18 cellular contexts compared by ENCODE assay signal in the genomic region with DNA sequence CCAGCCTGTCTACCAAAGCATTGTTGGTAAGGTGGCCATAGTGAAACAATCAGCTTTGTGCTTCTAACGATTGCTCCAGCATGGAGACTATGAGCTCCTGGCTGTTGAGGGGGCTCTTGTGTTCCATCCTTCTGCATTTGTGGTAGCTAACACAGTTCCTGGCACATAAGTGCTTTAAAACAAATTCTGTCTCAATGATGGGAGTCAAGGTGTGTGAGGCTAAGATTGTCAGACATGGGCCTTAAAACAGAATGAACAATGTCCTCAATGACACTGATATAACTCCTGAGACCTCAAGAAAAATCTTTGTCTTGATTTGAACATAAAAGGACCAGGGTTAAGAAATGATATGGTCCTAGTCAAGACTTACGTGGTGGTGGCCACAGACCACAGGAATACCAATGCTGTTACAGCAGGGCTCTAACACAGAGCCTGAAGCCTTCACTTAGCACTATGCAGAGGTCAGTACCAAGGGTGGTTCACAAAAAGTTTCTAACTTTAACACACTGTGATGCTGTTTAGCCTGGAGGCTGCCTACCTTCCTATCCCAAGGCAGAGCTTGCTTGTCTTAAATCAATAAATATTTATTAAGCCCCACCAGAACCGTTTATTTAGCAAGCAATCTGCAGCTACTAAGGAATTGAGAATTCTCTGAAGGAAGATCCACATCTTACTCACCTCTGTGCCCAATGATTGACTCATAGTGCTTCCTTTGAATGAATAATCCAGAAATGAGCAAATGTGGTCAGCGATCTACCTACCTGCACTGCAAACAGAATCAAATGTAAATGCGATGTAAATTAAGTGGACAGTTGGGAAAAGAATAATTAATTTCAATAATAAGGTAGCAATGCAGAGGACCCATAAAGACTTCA. TPM values are rescaled to one million over a fixed set of nuclear protein-coding genes. Genes with fewer than 3 reads are reported as not detected.
DNase-seq lines count a peak whose midpoint lies in the region; ATAC-seq and FAIRE-seq lines count a peak whose summit lies in the region.
"Had no signal": no experiment of that assay in that cellular context is flagged by ENCODE, and none has a peak within 500 bp of the region (broad histone marks: within the 10 kb centered on the region; RNA-seq: fewer than 3 reads in every experiment).

No MANE protein-coding gene starts in this region.

- WGBS in small intestine, 3 donors: 84 to 92% (median 86%) methylated on average over 5 of the region's 5 CpGs

- H3K36me3 ChIP-seq in small intestine (ENCODE audit: control insufficient read depth in 2 of 2, insufficient read depth in 2 of 2, low read length in 2 of 2): no peaks in the 10 kb centered on the region
- H3K36me3 ChIP-seq: esophagus squamous epithelium, tibial artery had no signal

- DNase-seq in activated CD4-positive, alpha-beta T cell treated with anti-CD3 and anti-CD28 coated beads for 48 hours: peak; percentile 6
- DNase-seq in activated CD4-positive, alpha-beta T cell treated with anti-CD3 and anti-CD28 coated beads, Interleukin-2, amount 50 U/mL, for 4 hours: no peak
- DNase-seq in astrocyte of the hippocampus (ENCODE audit: low read depth, low spot score): peak; percentile 47
- DNase-seq in kidney tubule cell (ENCODE audit: low spot score): peak; percentile 82
- no peak for DNase-seq in small intestine
- no peak for DNase-seq in NCI-H82 (lab: John Stamatoyannopoulos, UW)
- DNase-seq: activated B cell treated with CpG ODN at 0.5 μM for 24 hours, DMS53, esophagus squamous epithelium, H7, mesendoderm, NCI-H1417 treated with DMSO at 0.1 percent for 48 hours, posterior cingulate gyrus, tibial artery had no signal

- no peak overlapping the region for H3K27ac ChIP-seq in small intestine (ENCODE audit: low read depth in 1 of 2, low read length in 1 of 2)
- H3K27ac ChIP-seq: esophagus squamous epithelium, skin epidermis, tibial artery had no signal

- no peaks in the 10 kb centered on the region for H3K27me3 ChIP-seq in small intestine (ENCODE audit: control insufficient read depth in 2 of 2, insufficient read depth in 2 of 2, low read length in 2 of 2)
- H3K27me3 ChIP-seq: esophagus squamous epithelium had no signal

- H3K9me3 ChIP-seq in small intestine (ENCODE audit: control insufficient read depth, low read depth): no peaks in the 10 kb centered on the region
- H3K9me3 ChIP-seq: esophagus squamous epithelium, tibial artery had no signal

- no peaks in the 10 kb centered on the region for H3K4me1 ChIP-seq in small intestine (ENCODE audit: control insufficient read depth in 2 of 2, insufficient read depth in 1 of 2, low read depth in 1 of 2, low read length in 1 of 2)
- H3K4me1 ChIP-seq: tibial artery had no signal

- ATAC-seq in HG02870 (IDR thresholded peaks at IDR 0.05; ENCODE audit: unreplicated experiment) (peak; percentile 36), esophagus mucosa (no peak)
- ATAC-seq: stimulated activated memory B cell treated with anti-CD40 and anti-IgM and Interleukin-4, amounts not matched to agents 10 μg/mL and 1 μg/mL and 100 μg/mL, for 72 hours had no signal

- no peak overlapping the region for H3K4me3 ChIP-seq in small intestine (ENCODE audit: low read depth in 1 of 2, low read length in 2 of 2)
- H3K4me3 ChIP-seq: esophagus squamous epithelium, skin epidermis, tibial artery had no signal

- FAIRE-seq in small intestine (lab: Jason Lieb, UNC): no peak

RNA-seq across cellular contexts. Expression of a gene that starts 35.1 kb away (rescaled TPM):
- polyA plus RNA-seq in small intestine: 1 to 10 TPM in 2 of 3 donors, under 1 TPM in 1; 0.45 to 8.8 (median 1.1) TPM
- total RNA-seq in esophagus mucosa: 0.56 TPM
- total RNA-seq: activated B cell treated with CpG ODN at 0.5 μM for 24 hours had no signal

Comparison
In these comparisons a context has a peak if more than half of its experiments do, and no peak if none do; other contexts are left out.
1. DNase-seq: peak in activated CD4-positive, alpha-beta T cell treated with anti-CD3 and anti-CD28 coated beads for 48 hours (single experiment), astrocyte of the hippocampus (single experiment) and kidney tubule cell (single experiment); none in activated CD4-positive, alpha-beta T cell treated with anti-CD3 and anti-CD28 coated beads, Interleukin-2, amount 50 U/mL, for 4 hours (0 of 2), small intestine (single experiment) and NCI-H82 (single experiment).